In genomic region chr5:35146386-35146785, GRCh38 we compare ENCODE assay signal across 34 cellular contexts.
"Had no signal": no experiment of that assay in that cellular context is flagged by ENCODE, and none has a peak within 500 bp of the region (broad histone marks: within the 10 kb centered on the region; RNA-seq: fewer than 3 reads in every experiment).

No MANE protein-coding gene starts in this region.

- DNase-seq: activated CD4-positive, alpha-beta memory T cell treated with anti-CD3 and anti-CD28 coated beads for 36 hours; activated CD4-positive, alpha-beta T cell treated with anti-CD3 and anti-CD28 coated beads for 48 hours; activated CD8-positive, alpha-beta memory T cell treated with anti-CD3 and anti-CD28 coated beads, Interleukin-2, amount 50 U/mL, for 4 hours; activated effector memory CD4-positive, alpha-beta T cell treated with anti-CD3 and anti-CD28 coated beads, Interleukin-2, amount 50 U/mL, for 16 hours; activated naive CD4-positive, alpha-beta T cell treated with anti-CD3 and anti-CD28 coated beads for 36 hours; activated naive CD8-positive, alpha-beta T cell treated with anti-CD3 and anti-CD28 coated beads for 36 hours; activated T-cell treated with anti-CD3 and anti-CD28 coated beads, Interleukin-2, amount 50 U/mL, for 1 hour; adrenal gland; aorta; cerebellar nuclear complex; dorsolateral prefrontal cortex; effector memory CD4-positive, alpha-beta T cell; erythroblast; kidney; left colon; mammary epithelial cell; midbrain; naive thymus-derived CD4-positive, alpha-beta T cell; posterior cingulate gyrus; right cardiac atrium; stimulated activated CD4-positive, alpha-beta T cell treated with anti-CD3 and anti-CD28 coated beads, Interleukin-4, amount 100 ng/mL, for 24 hours; stomach; thyroid gland; upper lobe of left lung had no signal

- H3K27ac ChIP-seq: adrenal gland, cardiac muscle cell, coronary artery, dorsolateral prefrontal cortex, gastroesophageal sphincter, hepatocyte, stomach, thyroid gland, upper lobe of left lung, vagina, VCaP had no signal

- H3K9me3 ChIP-seq: adrenal gland, gastroesophageal sphincter, stomach, thyroid gland, upper lobe of left lung, vagina had no signal

- H3K4me3 Mint-ChIP-seq: activated CD4-positive, alpha-beta memory T cell treated with anti-CD3 and anti-CD28 coated beads for 36 hours; activated naive CD4-positive, alpha-beta T cell treated with anti-CD3 and anti-CD28 coated beads for 36 hours; activated naive CD8-positive, alpha-beta T cell treated with anti-CD3 and anti-CD28 coated beads for 36 hours; activated T-helper 1 cell treated with anti-CD3 and anti-CD28 coated beads, Interleukin-12 subunit alpha, Interleukin-12 subunit beta, Interleukin-2, Interleukin-4 antibody, amounts not matched to agents 30 ng/mL and 10 ng/mL and 1 ng/mL, durations not matched to agents 14 hours and 24 hours and 36 hours; brain; naive thymus-derived CD4-positive, alpha-beta T cell; stimulated activated memory B cell treated with anti-CD40 and anti-IgM and Interleukin-4, amounts not matched to agents 10 μg/mL and 1 μg/mL and 100 μg/mL, for 72 hours had no signal

- H3K9me3 Mint-ChIP-seq: activated CD4-positive, alpha-beta memory T cell treated with anti-CD3 and anti-CD28 coated beads for 36 hours; activated naive CD4-positive, alpha-beta T cell treated with anti-CD3 and anti-CD28 coated beads for 36 hours; activated T-helper 1 cell treated with anti-CD3 and anti-CD28 coated beads, Interleukin-12 subunit alpha, Interleukin-12 subunit beta, Interleukin-2, Interleukin-4 antibody, amounts not matched to agents 30 ng/mL and 10 ng/mL and 1 ng/mL, durations not matched to agents 14 hours and 24 hours and 36 hours; brain; stimulated activated memory B cell treated with anti-CD40 and anti-IgM and Interleukin-4, amounts not matched to agents 10 μg/mL and 1 μg/mL and 100 μg/mL, for 72 hours had no signal

- H3K27me3 Mint-ChIP-seq: stimulated activated memory B cell treated with anti-CD40 and anti-IgM and Interleukin-4, amounts not matched to agents 10 μg/mL and 1 μg/mL and 100 μg/mL, for 72 hours had no signal

- ATAC-seq: activated CD4-positive, CD25-positive, alpha-beta regulatory T cell treated with anti-CD3 and anti-CD28 coated beads, Interleukin-2, amount 50 U/mL, for 24 hours; gastroesophageal sphincter; left colon; naive thymus-derived CD4-positive, alpha-beta T cell; right cardiac atrium; stimulated activated memory B cell treated with anti-CD40 and anti-IgM and Interleukin-4, amounts not matched to agents 10 μg/mL and 1 μg/mL and 100 μg/mL, for 72 hours had no signal

- H3K4me3 ChIP-seq: adrenal gland, cardiac muscle cell, coronary artery, dorsolateral prefrontal cortex, gastroesophageal sphincter, hepatocyte, stomach, thyroid gland, upper lobe of left lung, vagina had no signal

- H3K27ac Mint-ChIP-seq: activated CD4-positive, alpha-beta memory T cell treated with anti-CD3 and anti-CD28 coated beads for 36 hours; activated naive CD4-positive, alpha-beta T cell treated with anti-CD3 and anti-CD28 coated beads for 36 hours; activated naive CD8-positive, alpha-beta T cell treated with anti-CD3 and anti-CD28 coated beads for 36 hours; activated T-helper 1 cell treated with anti-CD3 and anti-CD28 coated beads, Interleukin-12 subunit alpha, Interleukin-12 subunit beta, Interleukin-2, Interleukin-4 antibody, amounts not matched to agents 30 ng/mL and 10 ng/mL and 1 ng/mL, durations not matched to agents 14 hours and 24 hours and 36 hours; brain; naive thymus-derived CD4-positive, alpha-beta T cell; stimulated activated memory B cell treated with anti-CD40 and anti-IgM and Interleukin-4, amounts not matched to agents 10 μg/mL and 1 μg/mL and 100 μg/mL, for 72 hours had no signal

- H3K4me1 Mint-ChIP-seq: activated naive CD8-positive, alpha-beta T cell treated with anti-CD3 and anti-CD28 coated beads for 36 hours; naive thymus-derived CD4-positive, alpha-beta T cell; stimulated activated memory B cell treated with anti-CD40 and anti-IgM and Interleukin-4, amounts not matched to agents 10 μg/mL and 1 μg/mL and 100 μg/mL, for 72 hours had no signal

- H3K36me3 ChIP-seq: adrenal gland, cardiac muscle cell, gastroesophageal sphincter, stomach, thyroid gland, upper lobe of left lung, vagina had no signal

- H3K4me1 ChIP-seq: gastroesophageal sphincter, stomach, thyroid gland, upper lobe of left lung had no signal

- H3K36me3 Mint-ChIP-seq: activated CD4-positive, alpha-beta memory T cell treated with anti-CD3 and anti-CD28 coated beads for 36 hours; activated naive CD8-positive, alpha-beta T cell treated with anti-CD3 and anti-CD28 coated beads for 36 hours; brain; stimulated activated memory B cell treated with anti-CD40 and anti-IgM and Interleukin-4, amounts not matched to agents 10 μg/mL and 1 μg/mL and 100 μg/mL, for 72 hours had no signal
